ENCODE assay signal across 11 cellular contexts in genomic region chr18:55452123-55452611, GRCh38.
A peak's percentile ranks its signal among the peaks of the same experiment; 100 is the strongest.
DNase-seq lines count a peak whose midpoint lies in the region; ATAC-seq, FAIRE-seq and TF ChIP-seq lines count a peak whose summit lies in the region.
"Had no signal": no experiment of that assay in that cellular context is flagged by ENCODE, and none has a peak within 500 bp of the region (broad histone marks: within the 10 kb centered on the region; RNA-seq: fewer than 3 reads in every experiment).

No MANE protein-coding gene starts in this region.

- H3K4me3 Mint-ChIP-seq in activated CD4-positive, alpha-beta T cell treated with anti-CD3 and anti-CD28 coated beads for 36 hours, result no peak overlapping the region
- H3K4me3 Mint-ChIP-seq: immature natural killer cell; naive thymus-derived CD4-positive, alpha-beta T cell had no signal

- ATAC-seq in activated CD4-positive, alpha-beta T cell treated with anti-CD3 and anti-CD28 coated beads for 36 hours, result no peak
- no peak for ATAC-seq in HG02678 (IDR thresholded peaks at IDR 0.05; ENCODE audit: unreplicated experiment)
- ATAC-seq: naive thymus-derived CD4-positive, alpha-beta T cell had no signal

- peak; percentile 30 for DNase-seq in AG08395 (ENCODE audit: low spot score)
- DNase-seq in MG63, result peak; percentile 1
- DNase-seq in H1 (ENCODE audit: low read depth in 1 of 2, low spot score in 2 of 2), result no peak
- peak; percentile 25 for DNase-seq in midbrain (lab: John Stamatoyannopoulos, UW)
- DNase-seq in activated CD8-positive, alpha-beta memory T cell treated with anti-CD3 and anti-CD28 coated beads, Interleukin-2, amount 50 U/mL, for 48 hours, result no peak
- no peak for DNase-seq in A673 (ENCODE audit: low spot score)
- no peak for DNase-seq in activated CD4-positive, alpha-beta T cell treated with anti-CD3 and anti-CD28 coated beads for 36 hours
- DNase-seq: brain microvascular endothelial cell; immature natural killer cell; naive thymus-derived CD4-positive, alpha-beta T cell had no signal

- H2BK20ac ChIP-seq in H1 (ENCODE audit: low read length), result no peak overlapping the region

- FAIRE-seq in H1 (lab: Jason Lieb, UNC), result no peak

- no peak for TF ChIP-seq CTCF in H1 (IDR thresholded peaks at IDR 0.05; ENCODE audit: control extremely low read depth in 1 of 3, insufficient read depth in 1 of 3, low read depth in 1 of 3, low read length in 3 of 3)
- TF ChIP-seq CTCF in A673 (conservative IDR thresholded peaks at IDR 0.05; ENCODE audit: low read depth, low read length), result no peak

- H3K9ac ChIP-seq in H1 (replicated peaks in 1 of 4; ENCODE audit: extremely low read depth in 1 of 4, low read depth in 3 of 4, low read length in 3 of 4), result no peak overlapping the region

- H3K27ac ChIP-seq in H1 (ENCODE audit: low read depth, low read length) (no peak overlapping the region; the same call in 1 of the 2 replicates), A673 (ENCODE audit: low read depth, low read length, poor library complexity, severe bottlenecking) (no peak overlapping the region)
- H3K27ac ChIP-seq: brain microvascular endothelial cell had no signal

- H3K4ac ChIP-seq in H1 (replicated peaks; ENCODE audit: insufficient read length, low read depth, low read length), result no peak overlapping the region

- peaks cover 2 to 3% of the 10 kb centered on the region in 2 experiments for H4K20me1 ChIP-seq in H1 (replicated peaks in 1 of 2; ENCODE audit: control insufficient read depth in 1 of 2, insufficient read depth in 2 of 2, low read length in 2 of 2)

- CTCF ChIA-PET in H1 (lab: Charles Lee; ENCODE audit: partially characterized antibody) (interaction anchor here (0.8 to 1.5 kb wide), 3 partner anchors 9 to 16 kb away, joined by 3 to 4 read pairs (median 3); no protein-coding TSS in a partner anchor), A673 (lab: Charles Lee) (no interaction called here)
- CTCF ChIA-PET in activated CD4-positive, alpha-beta T cell treated with anti-CD3 and anti-CD28 coated beads for 36 hours (lab: Charles Lee), result interaction anchor here (1.2 kb wide), 1 partner anchor 53 kb away, joined by 3 read pairs; no protein-coding TSS in a partner anchor

- no peak overlapping the region for H2BK12ac ChIP-seq in H1 (ENCODE audit: low read depth, low read length)

- no peaks in the 10 kb centered on the region for H3K36me3 Mint-ChIP-seq in activated CD4-positive, alpha-beta T cell treated with anti-CD3 and anti-CD28 coated beads for 36 hours (ENCODE audit: low read depth)
- H3K36me3 Mint-ChIP-seq: immature natural killer cell; naive thymus-derived CD4-positive, alpha-beta T cell had no signal

- H3K27me3 ChIP-seq in MG63 (no peaks in the 10 kb centered on the region), H1 (replicated peaks in 1 of 4; ENCODE audit: control insufficient read depth in 3 of 4, extremely low read depth in 1 of 4, insufficient read depth in 3 of 4, low read length in 3 of 4) (no peaks in the 10 kb centered on the region), A673 (replicated peaks; ENCODE audit: insufficient read depth, low read depth, low read length, poor library complexity) (no peaks in the 10 kb centered on the region)
- H3K27me3 ChIP-seq: brain microvascular endothelial cell had no signal

- no peak overlapping the region for H3K14ac ChIP-seq in H1 (ENCODE audit: insufficient read length)

- H3K23ac ChIP-seq in H1 (ENCODE audit: insufficient read length), result no peak overlapping the region

- H3K9me3 ChIP-seq in MG63 (no peaks in the 10 kb centered on the region), H1 (ENCODE audit: insufficient read depth in 2 of 2, low read depth in 1 of 2, low read length in 1 of 2) (no peaks in the 10 kb centered on the region), A673 (ENCODE audit: low read depth, low read length, poor library complexity, severe bottlenecking) (no peaks in the 10 kb centered on the region)

- no peak overlapping the region for H2AK5ac ChIP-seq in H1 (ENCODE audit: low read depth, low read length)

- no peak for TF ChIP-seq EP300 in H1 (IDR thresholded peaks at IDR 0.05; ENCODE audit: borderline replicate concordance in 1 of 2, low read depth in 2 of 2, low read length in 2 of 2)

- H3K56ac ChIP-seq in H1 (replicated peaks; ENCODE audit: insufficient read length, low read depth, low read length), result no peak overlapping the region

- no peak for TF ChIP-seq POLR2A in H1 (IDR thresholded peaks at IDR 0.05; ENCODE audit: control extremely low read depth in 1 of 2, low read depth in 2 of 2, low read length in 2 of 2)

- H3K79me2 ChIP-seq in H1 (ENCODE audit: control insufficient read depth in 1 of 2, insufficient read depth in 2 of 2, low read length in 2 of 2), result peaks cover 0 to 98% of the 10 kb centered on the region in 2 experiments; a peak in 3 of 4 replicates

- no peak overlapping the region for H3K4me2 ChIP-seq in H1 (ENCODE audit: insufficient read depth in 1 of 2, low read depth in 2 of 2, low read length in 2 of 2)

- H4K8ac ChIP-seq in H1 (ENCODE audit: extremely low read depth, insufficient read depth, low read length), result no peak overlapping the region

- H4K5ac ChIP-seq in H1 (ENCODE audit: insufficient read length, low read depth, low read length), result no peak overlapping the region

- H2BK120ac ChIP-seq in H1 (replicated peaks; ENCODE audit: low read depth, low read length), result no peak overlapping the region

- H2AFZ ChIP-seq in H1 (ENCODE audit: low read length), result no peak overlapping the region

- H3K4me1 ChIP-seq in H1 (replicated peaks in 1 of 4; ENCODE audit: control insufficient read depth in 3 of 4, insufficient read depth in 4 of 4, low read length in 3 of 4) (peaks cover 0 to 3% (median 1%) of the 10 kb centered on the region in 4 experiments; a peak in 2 of 7 replicates), A673 (ENCODE audit: insufficient read depth, low read length, poor library complexity, severe bottlenecking) (peaks cover 10% of the 10 kb centered on the region)

- 81% methylated on average over 1 of the region's 1 CpG; no CpG with 5 or more reads in 1 of the 2 experiments for WGBS in H1 (ENCODE audit: extremely low coverage in 1 of 2, insufficient coverage in 1 of 2, insufficient read length in 1 of 2, insufficient replicate concordance in 2 of 2, low coverage in 1 of 2, low lambda C conversion rate in 2 of 2, missing lambda C conversion rate in 1 of 2), 2 experiments

- no peak overlapping the region for H3K4me3 ChIP-seq in MG63
- no peak overlapping the region for H3K4me3 ChIP-seq in H1 (ENCODE audit: extremely low read depth in 1 of 4, insufficient read depth in 2 of 4, low read depth in 3 of 4, low read length in 4 of 4)
- H3K4me3 ChIP-seq in A673 (ENCODE audit: low read depth, low read length, poor library complexity, severe bottlenecking), result no peak overlapping the region

- H2BK15ac ChIP-seq in H1 (ENCODE audit: low read length), result no peak overlapping the region

- intact Hi-C loops in A673 (cut with micrococcal nuclease; ENCODE audit: unreplicated experiment), result no loop called here
- intact Hi-C loops in activated CD4-positive, alpha-beta T cell treated with anti-CD3 and anti-CD28 coated beads for 36 hours (cut with DNase I, micrococcal nuclease), result no loop called here

- no peaks in the 10 kb centered on the region for H3K23me2 ChIP-seq in H1 (ENCODE audit: low read depth, low read length)

- no peak overlapping the region for H3K27ac Mint-ChIP-seq in activated CD4-positive, alpha-beta T cell treated with anti-CD3 and anti-CD28 coated beads for 36 hours
- H3K27ac Mint-ChIP-seq: naive thymus-derived CD4-positive, alpha-beta T cell had no signal

- H3K79me1 ChIP-seq in H1 (ENCODE audit: low read depth, low read length), result peaks cover 2% of the 10 kb centered on the region; the same call in 1 of the 2 replicates

- BruUV-seq in A673 (replicated peaks; lab: Mats Ljungman, UMichigan), result no TSS peak

- no peaks in the 10 kb centered on the region for H3K4me1 Mint-ChIP-seq in activated CD4-positive, alpha-beta T cell treated with anti-CD3 and anti-CD28 coated beads for 36 hours
- H3K4me1 Mint-ChIP-seq: naive thymus-derived CD4-positive, alpha-beta T cell had no signal

- H3K18ac ChIP-seq in H1 (ENCODE audit: extremely low read depth, low read length), result no peak overlapping the region

- H2BK5ac ChIP-seq in H1 (ENCODE audit: low read depth, low read length), result 0 out of 2 replicates have a peak overlapping the region, but pooled peaks have one; percentile 4

- POLR2A ChIA-PET in H1 (lab: Charles Lee; ENCODE audit: partially characterized antibody) (no interaction called here), A673 (lab: Charles Lee; ENCODE audit: low non-redundant PET) (no interaction called here)
- POLR2A ChIA-PET in activated CD4-positive, alpha-beta T cell treated with anti-CD3 and anti-CD28 coated beads for 36 hours (lab: Charles Lee), result interaction anchor here (0.7 kb wide), 1 partner anchor 175 kb away, joined by 4 read pairs; no protein-coding TSS in a partner anchor

- TF ChIP-seq RAD21 in H1 (IDR thresholded peaks at IDR 0.05 in 1 of 2, conservative IDR thresholded peaks at IDR 0.05 in 1 of 2; ENCODE audit: low read depth in 2 of 2, low read length in 2 of 2), result no peak

- H3K36me3 ChIP-seq in MG63, result no peaks in the 10 kb centered on the region
- H3K36me3 ChIP-seq in H1 (ENCODE audit: control insufficient read depth in 2 of 4, insufficient read depth in 4 of 4, low read length in 3 of 4), result no peaks in the 10 kb centered on the region
- H3K36me3 ChIP-seq in A673 (ENCODE audit: insufficient read depth, low read length, poor library complexity, severe bottlenecking), result no peaks in the 10 kb centered on the region
- H3K36me3 ChIP-seq: brain microvascular endothelial cell had no signal

- no peaks in the 10 kb centered on the region for H3K27me3 Mint-ChIP-seq in activated CD4-positive, alpha-beta T cell treated with anti-CD3 and anti-CD28 coated beads for 36 hours
- H3K27me3 Mint-ChIP-seq: naive thymus-derived CD4-positive, alpha-beta T cell had no signal

- H4K91ac ChIP-seq in H1 (replicated peaks; ENCODE audit: insufficient read length, low read length), result no peak overlapping the region

- H3K9me3 Mint-ChIP-seq in activated CD4-positive, alpha-beta T cell treated with anti-CD3 and anti-CD28 coated beads for 36 hours (ENCODE audit: low read depth), result no peaks in the 10 kb centered on the region
- H3K9me3 Mint-ChIP-seq: immature natural killer cell; naive thymus-derived CD4-positive, alpha-beta T cell had no signal

TF ChIP-seq in H1, 55 proteins besides CTCF, POLR2A, EP300 and RAD21:
- TF ChIP-seq RBBP5 (IDR thresholded peaks at IDR 0.05; ENCODE audit: borderline replicate concordance, low read depth, low read length) (no peak), SIN3A (conservative IDR thresholded peaks at IDR 0.05 in 1 of 2, IDR thresholded peaks at IDR 0.05 in 1 of 2; ENCODE audit: low read depth in 1 of 2, low read length in 2 of 2) (no peak), SRF (IDR thresholded peaks at IDR 0.05; ENCODE audit: low read depth, low read length) (no peak), GABPA (IDR thresholded peaks at IDR 0.05; ENCODE audit: borderline replicate concordance, insufficient read depth, low read length) (no peak)

Comparison
In these comparisons a context has a peak if more than half of its experiments do, and no peak if none do; other contexts are left out.
1. DNase-seq: peak in AG08395 (single experiment), MG63 (single experiment) and midbrain (single experiment); none in H1 (0 of 2), activated CD8-positive, alpha-beta memory T cell treated with anti-CD3 and anti-CD28 coated beads, Interleukin-2, amount 50 U/mL, for 48 hours (single experiment), A673 (single experiment) and activated CD4-positive, alpha-beta T cell treated with anti-CD3 and anti-CD28 coated beads for 36 hours (single experiment).